ENCODE assay signal across 9 cellular contexts in the genomic region with DNA sequence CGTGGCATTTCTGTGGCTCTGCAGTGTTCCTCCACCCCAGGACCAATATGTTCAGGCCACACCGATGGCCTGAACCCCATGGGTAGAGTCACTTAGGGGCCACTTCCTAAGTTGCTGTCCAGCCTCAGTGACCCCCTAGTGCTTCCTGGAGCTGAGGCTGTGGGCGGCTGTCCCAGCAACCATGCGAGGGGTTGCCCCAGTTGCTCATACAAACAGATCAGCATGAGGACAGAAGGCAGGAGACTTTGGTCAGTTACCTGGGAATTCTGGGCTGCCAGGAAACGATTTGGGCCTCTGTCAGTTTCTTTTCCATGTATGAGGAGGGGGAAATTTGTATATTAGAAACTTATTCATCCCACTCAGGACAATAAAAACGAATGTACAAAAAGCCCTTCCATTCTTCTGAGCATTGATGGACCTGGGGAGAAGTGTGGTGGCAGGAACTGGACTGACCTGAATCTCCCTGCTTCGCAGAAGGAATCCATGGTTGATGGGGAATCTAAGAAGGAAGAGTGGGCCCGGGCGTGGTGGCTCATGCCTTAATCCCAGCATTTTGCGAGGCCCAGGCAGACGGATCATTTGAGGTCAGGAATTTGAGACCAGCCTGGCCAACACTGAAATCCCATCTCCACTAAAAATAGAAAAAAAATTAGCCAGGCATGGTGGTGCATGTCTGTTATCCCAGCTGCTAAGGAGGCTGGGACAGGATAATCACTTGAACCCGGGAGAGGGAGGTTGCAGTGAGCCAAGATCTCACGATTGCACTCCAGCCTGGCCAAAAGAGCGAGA. TPM values are rescaled to one million over a fixed set of nuclear protein-coding genes. Genes with fewer than 3 reads are reported as not detected.
A peak's percentile ranks its signal among the peaks of the same experiment; 100 is the strongest.
DNase-seq lines count a peak whose midpoint lies in the region; ATAC-seq and TF ChIP-seq lines count a peak whose summit lies in the region.
"Had no signal": no experiment of that assay in that cellular context is flagged by ENCODE, and none has a peak within 500 bp of the region (broad histone marks: within the 10 kb centered on the region; RNA-seq: fewer than 3 reads in every experiment).

No MANE protein-coding gene starts in this region.

- intact Hi-C loops in activated naive CD4-positive, alpha-beta T cell treated with anti-CD3 and anti-CD28 coated beads for 36 hours (cut with micrococcal nuclease) = no loop called here

- H3K9me3 Mint-ChIP-seq in activated naive CD4-positive, alpha-beta T cell treated with anti-CD3 and anti-CD28 coated beads for 36 hours = no peaks in the 10 kb centered on the region
- H3K9me3 Mint-ChIP-seq in activated CD8-positive, alpha-beta T cell treated with anti-CD3 and anti-CD28 coated beads, Interleukin-2, amount 10 ng/mL, durations not matched to agents 7 days and 5 days (ENCODE audit: insufficient read depth) = no peaks in the 10 kb centered on the region
- H3K9me3 Mint-ChIP-seq in mesothelial cell of epicardium = no peaks in the 10 kb centered on the region
- no peaks in the 10 kb centered on the region for H3K9me3 Mint-ChIP-seq in stimulated activated naive CD8-positive, alpha-beta T cell treated with anti-CD3 and anti-CD28 coated beads, Interleukin-15, amount 100 ng/mL, for 72 hours

- CTCF ChIA-PET in activated naive CD4-positive, alpha-beta T cell treated with anti-CD3 and anti-CD28 coated beads for 36 hours (lab: Charles Lee) = interaction anchor here (0.9 to 11.2 kb wide), 12 partner anchors 10 to 90 kb away, joined by 3 to 187 read pairs (median 12); partner anchors contain the start of genes ZNF205 and ZNF213
- CTCF ChIA-PET in activated CD8-positive, alpha-beta T cell treated with anti-CD3 and anti-CD28 coated beads, Interleukin-2, amount 10 ng/mL, durations not matched to agents 7 days and 5 days (lab: Charles Lee) = interaction anchor here (0.9 to 7.4 kb wide), 13 partner anchors 9 to 107 kb away, joined by 3 to 230 read pairs (median 29); partner anchors contain the start of genes MMP25 and ZNF213
- CTCF ChIA-PET in HEK293T (lab: Yijun Ruan, JAX) = no interaction called here

- no peak for DNase-seq in activated naive CD4-positive, alpha-beta T cell treated with anti-CD3 and anti-CD28 coated beads for 36 hours
- no peak for DNase-seq in activated naive CD4-positive, alpha-beta T cell treated with Interleukin-2 at 50 U/mL for 16 hours
- DNase-seq in activated CD8-positive, alpha-beta T cell treated with anti-CD3 and anti-CD28 coated beads, Interleukin-2, amount 10 ng/mL, durations not matched to agents 7 days and 5 days = no peak
- DNase-seq in mesothelial cell of epicardium (ENCODE audit: low spot score in 2 of 2, unreplicated experiment in 2 of 2) = no peak
- no peak for DNase-seq in stimulated activated naive CD8-positive, alpha-beta T cell treated with anti-CD3 and anti-CD28 coated beads, Interleukin-15, amount 100 ng/mL, for 72 hours
- DNase-seq in omental fat pad (ENCODE audit: low spot score) = no peak
- DNase-seq in HEK293T (ENCODE audit: extremely low spot score) = no peak
- DNase-seq: KBM-7 had no signal

- peaks cover 2% of the 10 kb centered on the region for H3K36me3 Mint-ChIP-seq in activated naive CD4-positive, alpha-beta T cell treated with anti-CD3 and anti-CD28 coated beads for 36 hours (ENCODE audit: low read depth)
- H3K36me3 Mint-ChIP-seq in activated CD8-positive, alpha-beta T cell treated with anti-CD3 and anti-CD28 coated beads, Interleukin-2, amount 10 ng/mL, durations not matched to agents 7 days and 5 days (ENCODE audit: low read depth) = peaks cover 47% of the 10 kb centered on the region
- no peaks in the 10 kb centered on the region for H3K36me3 Mint-ChIP-seq in mesothelial cell of epicardium

- POLR2A ChIA-PET in activated CD8-positive, alpha-beta T cell treated with anti-CD3 and anti-CD28 coated beads, Interleukin-2, amount 10 ng/mL, durations not matched to agents 7 days and 5 days (lab: Charles Lee) = interaction anchor here (1.0 to 2.5 kb wide), 7 partner anchors 9 to 98 kb away, joined by 3 to 27 read pairs (median 4); no protein-coding TSS in a partner anchor
- POLR2A ChIA-PET in HEK293T (lab: Yijun Ruan, JAX) = interaction anchor here (0.9 to 2.6 kb wide), 4 partner anchors 29 to 51 kb away, joined by 3 to 12 read pairs (median 8); partner anchors contain the start of genes HCFC1R1, THOC6 and ZNF205

- ATAC-seq in activated CD8-positive, alpha-beta T cell treated with anti-CD3 and anti-CD28 coated beads, Interleukin-2, amount 10 ng/mL, durations not matched to agents 7 days and 5 days = no peak
- ATAC-seq in stimulated activated naive CD8-positive, alpha-beta T cell treated with anti-CD3 and anti-CD28 coated beads, Interleukin-15, amount 100 ng/mL, for 72 hours = no peak
- no peak for ATAC-seq in omental fat pad (ENCODE audit: low FRiP score)
- ATAC-seq in GM21825 (IDR thresholded peaks at IDR 0.05; ENCODE audit: unreplicated experiment) = no peak

- H3K4me3 Mint-ChIP-seq in activated naive CD4-positive, alpha-beta T cell treated with anti-CD3 and anti-CD28 coated beads for 36 hours = peak overlapping the region; percentile 89
- H3K4me3 Mint-ChIP-seq in activated CD8-positive, alpha-beta T cell treated with anti-CD3 and anti-CD28 coated beads, Interleukin-2, amount 10 ng/mL, durations not matched to agents 7 days and 5 days = peak overlapping the region; percentile 77
- peak overlapping the region; percentile 69 for H3K4me3 Mint-ChIP-seq in mesothelial cell of epicardium
- H3K4me3 Mint-ChIP-seq in stimulated activated naive CD8-positive, alpha-beta T cell treated with anti-CD3 and anti-CD28 coated beads, Interleukin-15, amount 100 ng/mL, for 72 hours = peak overlapping the region; percentile 82 to 88

- peaks cover 50% of the 10 kb centered on the region for H3K4me1 Mint-ChIP-seq in activated naive CD4-positive, alpha-beta T cell treated with anti-CD3 and anti-CD28 coated beads for 36 hours (ENCODE audit: low read depth)
- peaks cover 72% of the 10 kb centered on the region for H3K4me1 Mint-ChIP-seq in activated CD8-positive, alpha-beta T cell treated with anti-CD3 and anti-CD28 coated beads, Interleukin-2, amount 10 ng/mL, durations not matched to agents 7 days and 5 days (ENCODE audit: low read depth)
- H3K4me1 Mint-ChIP-seq in mesothelial cell of epicardium = peaks cover 10% of the 10 kb centered on the region
- H3K4me1 Mint-ChIP-seq in stimulated activated naive CD8-positive, alpha-beta T cell treated with anti-CD3 and anti-CD28 coated beads, Interleukin-15, amount 100 ng/mL, for 72 hours = peaks cover 83% of the 10 kb centered on the region

- H3K27ac Mint-ChIP-seq in activated naive CD4-positive, alpha-beta T cell treated with anti-CD3 and anti-CD28 coated beads for 36 hours = peak overlapping the region; percentile 91
- peak overlapping the region; percentile 91 for H3K27ac Mint-ChIP-seq in activated CD8-positive, alpha-beta T cell treated with anti-CD3 and anti-CD28 coated beads, Interleukin-2, amount 10 ng/mL, durations not matched to agents 7 days and 5 days
- H3K27ac Mint-ChIP-seq in mesothelial cell of epicardium = peak overlapping the region; percentile 75
- H3K27ac Mint-ChIP-seq in stimulated activated naive CD8-positive, alpha-beta T cell treated with anti-CD3 and anti-CD28 coated beads, Interleukin-15, amount 100 ng/mL, for 72 hours = peak overlapping the region; percentile 93 to 95

- no peak for TF ChIP-seq CTCF in mesothelial cell of epicardium (IDR thresholded peaks at IDR 0.05; ENCODE audit: unreplicated experiment)
- no peak for TF ChIP-seq CTCF in omental fat pad (IDR thresholded peaks at IDR 0.05)

- no peaks in the 10 kb centered on the region for H3K27me3 Mint-ChIP-seq in activated naive CD4-positive, alpha-beta T cell treated with anti-CD3 and anti-CD28 coated beads for 36 hours (ENCODE audit: low read depth)
- no peaks in the 10 kb centered on the region for H3K27me3 Mint-ChIP-seq in activated CD8-positive, alpha-beta T cell treated with anti-CD3 and anti-CD28 coated beads, Interleukin-2, amount 10 ng/mL, durations not matched to agents 7 days and 5 days (ENCODE audit: low read depth)
- H3K27me3 Mint-ChIP-seq in mesothelial cell of epicardium (ENCODE audit: low read depth) = no peaks in the 10 kb centered on the region
- H3K27me3 Mint-ChIP-seq in stimulated activated naive CD8-positive, alpha-beta T cell treated with anti-CD3 and anti-CD28 coated beads, Interleukin-15, amount 100 ng/mL, for 72 hours = no peaks in the 10 kb centered on the region

TF ChIP-seq in HEK293T, 16 proteins besides CTCF, POLR2A, EP300 and RAD21 (continues in another document):
- TF ChIP-seq NFRKB (IDR thresholded peaks at IDR 0.05) = no peak
- TF ChIP-seq HDGF (IDR thresholded peaks at IDR 0.05; ENCODE audit: borderline replicate concordance) = no peak
- no peak for TF ChIP-seq TARDBP (IDR thresholded peaks at IDR 0.05)

RNA-seq across cellular contexts. Expression of gene IL32, which starts 4.9 kb away (rescaled TPM):
- total RNA-seq in activated naive CD4-positive, alpha-beta T cell treated with anti-CD3 and anti-CD28 coated beads for 36 hours = 100 to 1,000 TPM; 964 to 991 TPM
- total RNA-seq in activated CD8-positive, alpha-beta T cell treated with anti-CD3 and anti-CD28 coated beads, Interleukin-2, amount 10 ng/mL, durations not matched to agents 7 days and 5 days = 1,000 to 10,000 TPM; 1,836 to 1,884 TPM
- total RNA-seq in mesothelial cell of epicardium = 4.9 to 6.0 TPM (median 5.5 TPM) in 3 replicates
- 10 to 100 TPM; 16.5 to 73.0 (median 25.6) TPM for total RNA-seq in omental fat pad

RNA-seq across cellular contexts. Expression of gene MMP25, which starts 14.2 kb away (rescaled TPM):
- under 1 TPM; 0.29 to 0.37 TPM for total RNA-seq in activated naive CD4-positive, alpha-beta T cell treated with anti-CD3 and anti-CD28 coated beads for 36 hours
- 10 to 100 TPM; 58.0 to 66.1 TPM for total RNA-seq in activated CD8-positive, alpha-beta T cell treated with anti-CD3 and anti-CD28 coated beads, Interleukin-2, amount 10 ng/mL, durations not matched to agents 7 days and 5 days
- 0.09 to 0.16 TPM (median 0.11 TPM) in 3 replicates for total RNA-seq in mesothelial cell of epicardium
- total RNA-seq in omental fat pad = 10 to 100 TPM in 1 of 4 donors, 1 to 10 TPM in 3; 1.2 to 38.8 (median 2.2) TPM

RNA-seq across cellular contexts. Expression of gene BICDL2, which starts 23.8 kb away (rescaled TPM):
- total RNA-seq in activated naive CD4-positive, alpha-beta T cell treated with anti-CD3 and anti-CD28 coated beads for 36 hours = not detected
- total RNA-seq in activated CD8-positive, alpha-beta T cell treated with anti-CD3 and anti-CD28 coated beads, Interleukin-2, amount 10 ng/mL, durations not matched to agents 7 days and 5 days = under 1 TPM; 0.84 to 0.94 TPM
- total RNA-seq in mesothelial cell of epicardium (4.5 to 5.8 TPM (median 5.1 TPM) in 3 replicates), omental fat pad (under 1 TPM in 1 of 4 donors, not detected in 3; 0.47 TPM)

RNA-seq across cellular contexts. Expression of gene THOC6, which starts 36.7 kb away (rescaled TPM):
- 10 to 100 TPM; 40.6 to 41.0 TPM for total RNA-seq in activated naive CD4-positive, alpha-beta T cell treated with anti-CD3 and anti-CD28 coated beads for 36 hours
- total RNA-seq in activated CD8-positive, alpha-beta T cell treated with anti-CD3 and anti-CD28 coated beads, Interleukin-2, amount 10 ng/mL, durations not matched to agents 7 days and 5 days = 10 to 100 TPM; 57.4 to 57.9 TPM
- 59.8 to 62.4 TPM (median 60.2 TPM) in 3 replicates for total RNA-seq in mesothelial cell of epicardium
- total RNA-seq in omental fat pad = 10 to 100 TPM; 15.7 to 33.9 (median 26.7) TPM

RNA-seq across cellular contexts. Expression of gene HCFC1R1, which starts 36.8 kb away (rescaled TPM):
- total RNA-seq in activated naive CD4-positive, alpha-beta T cell treated with anti-CD3 and anti-CD28 coated beads for 36 hours = 10 to 100 TPM; 22.6 to 26.8 TPM
- 10 to 100 TPM; 41.0 to 41.7 TPM for total RNA-seq in activated CD8-positive, alpha-beta T cell treated with anti-CD3 and anti-CD28 coated beads, Interleukin-2, amount 10 ng/mL, durations not matched to agents 7 days and 5 days
- total RNA-seq in mesothelial cell of epicardium (64.0 to 68.5 TPM (median 65.7 TPM) in 3 replicates), omental fat pad (10 to 100 TPM in 3 of 4 donors, 1 to 10 TPM in 1; 8.5 to 20.6 (median 13.1) TPM)

Comparison
In these comparisons a context has a peak if more than half of its experiments do, and no peak if none do; other contexts are left out.
1. RNA of gene IL32, which starts 4.9 kb away (total RNA-seq): 1,836 to 1,884 TPM in activated CD8-positive, alpha-beta T cell treated with anti-CD3 and anti-CD28 coated beads, Interleukin-2, amount 10 ng/mL, durations not matched to agents 7 days and 5 days and 964 to 991 TPM in activated naive CD4-positive, alpha-beta T cell treated with anti-CD3 and anti-CD28 coated beads for 36 hours; 16.5 to 73.0 TPM in omental fat pad and 4.9 to 6.0 TPM in mesothelial cell of epicardium; every median in the first group is over 10 times any median in the second.
2. Peak in every context shown above with its lines, with median percentiles within 50 percentile points of each other: H3K27ac Mint-ChIP-seq and H3K4me3 Mint-ChIP-seq.